ENCODE assay signal across 9 cellular contexts in the genomic region with DNA sequence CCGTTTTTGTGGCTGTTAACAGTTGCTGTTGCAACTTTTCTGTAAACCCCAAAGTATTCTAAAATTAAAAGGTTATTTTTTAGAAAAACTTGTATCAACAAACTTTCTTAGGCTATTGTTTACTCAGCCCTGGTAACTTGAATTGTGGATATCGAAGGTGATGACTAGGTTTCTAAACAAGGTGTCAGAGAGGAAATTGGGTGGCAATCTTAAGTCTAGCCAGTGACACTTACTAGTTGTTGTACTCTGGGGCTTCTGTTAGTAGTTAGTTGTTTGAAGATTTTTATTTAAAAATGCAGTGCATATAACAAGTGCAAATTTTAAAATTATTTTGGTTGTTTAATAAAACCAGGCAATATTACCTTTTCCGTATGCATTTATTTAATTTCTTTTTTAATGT. TPM values are rescaled to one million over a fixed set of nuclear protein-coding genes. Genes with fewer than 3 reads are reported as not detected.
DNase-seq lines count a peak whose midpoint lies in the region; ATAC-seq and TF ChIP-seq lines count a peak whose summit lies in the region.
"Had no signal": no experiment of that assay in that cellular context is flagged by ENCODE, and none has a peak within 500 bp of the region (broad histone marks: within the 10 kb centered on the region; RNA-seq: fewer than 3 reads in every experiment).

No MANE protein-coding gene starts in this region.

- peaks cover 11% of the 10 kb centered on the region for H3K27me3 Mint-ChIP-seq in brain
- no peaks in the 10 kb centered on the region for H3K27me3 Mint-ChIP-seq in natural killer cell treated with Interleukin-12 subunit alpha and Interleukin-12 subunit beta and Interleukin-15 and Interleukin-18, amount 100 ng/mL, for 72 hours

- H3K27me3 ChIP-seq in MG63, result no peaks in the 10 kb centered on the region
- H3K27me3 ChIP-seq: upper lobe of left lung had no signal

- peaks cover 14% of the 10 kb centered on the region for H3K36me3 ChIP-seq in MG63
- H3K36me3 ChIP-seq: upper lobe of left lung had no signal

- peak overlapping the region; percentile 95 to 99 (median 98) for H3K4me3 Mint-ChIP-seq in brain
- H3K4me3 Mint-ChIP-seq in natural killer cell treated with Interleukin-12 subunit alpha and Interleukin-12 subunit beta and Interleukin-15 and Interleukin-18, amount 100 ng/mL, for 72 hours, result peak overlapping the region; percentile 98

- no peak for ATAC-seq in natural killer cell treated with Interleukin-12 subunit alpha and Interleukin-12 subunit beta and Interleukin-15 and Interleukin-18, amount 100 ng/mL, for 72 hours
- no peak for ATAC-seq in left colon

- no peak for TF ChIP-seq CTCF in brain (conservative IDR thresholded peaks at IDR 0.05)

- intact Hi-C loops in left colon (cut with DNase I, micrococcal nuclease), result no loop called here

- H3K27ac Mint-ChIP-seq in brain, result peak overlapping the region; percentile 18 to 100 (median 98)
- peak overlapping the region; percentile 97 to 100 for H3K27ac Mint-ChIP-seq in natural killer cell treated with Interleukin-12 subunit alpha and Interleukin-12 subunit beta and Interleukin-15 and Interleukin-18, amount 100 ng/mL, for 72 hours

- peaks cover 61% of the 10 kb centered on the region for H3K4me1 Mint-ChIP-seq in brain
- peaks cover 27 to 47% of the 10 kb centered on the region in 2 donors for H3K4me1 Mint-ChIP-seq in natural killer cell treated with Interleukin-12 subunit alpha and Interleukin-12 subunit beta and Interleukin-15 and Interleukin-18, amount 100 ng/mL, for 72 hours (ENCODE audit: low read depth in 2 of 2)

- DNase-seq in EH (ENCODE audit: low read depth), result peak; percentile 7
- DNase-seq in MG63, result no peak
- no peak for DNase-seq in natural killer cell treated with Interleukin-12 subunit alpha and Interleukin-12 subunit beta and Interleukin-15 and Interleukin-18, amount 100 ng/mL, for 72 hours (ENCODE audit: low spot score)
- no peak for DNase-seq in left colon
- DNase-seq in cerebellar nuclear complex (lab: John Stamatoyannopoulos, UW), result no peak
- no peak for DNase-seq in midbrain (lab: John Stamatoyannopoulos, UW)
- DNase-seq in NCI-H748 (lab: John Stamatoyannopoulos, UW; ENCODE audit: unreplicated experiment), result no peak
- DNase-seq: upper lobe of left lung had no signal

- peaks cover 21% of the 10 kb centered on the region for H3K36me3 Mint-ChIP-seq in brain
- H3K36me3 Mint-ChIP-seq in natural killer cell treated with Interleukin-12 subunit alpha and Interleukin-12 subunit beta and Interleukin-15 and Interleukin-18, amount 100 ng/mL, for 72 hours, result no peaks in the 10 kb centered on the region

- peak overlapping the region; percentile 88 for H3K4me3 ChIP-seq in MG63

- H3K9me3 Mint-ChIP-seq in brain, result peaks cover 4 to 16% (median 9%) of the 10 kb centered on the region in 5 experiments
- H3K9me3 Mint-ChIP-seq in natural killer cell treated with Interleukin-12 subunit alpha and Interleukin-12 subunit beta and Interleukin-15 and Interleukin-18, amount 100 ng/mL, for 72 hours, result no peaks in the 10 kb centered on the region

- no peaks in the 10 kb centered on the region for H3K9me3 ChIP-seq in MG63
- H3K9me3 ChIP-seq: upper lobe of left lung had no signal

RNA-seq across cellular contexts. Expression of a gene that starts 1.3 kb away (rescaled TPM):
- total RNA-seq in MG63 (2014; rRNA removed; shearing (Covaris generic); ENCODE audit: low replicate concordance), result 19.5 and 26.3 TPM in 2 replicates
- 11.4 TPM for polyA plus RNA-seq in brain (ENCODE audit: insufficient read depth, low read depth, low replicate concordance)
- 10 to 100 TPM; 25.6 to 42.2 TPM for total RNA-seq in natural killer cell treated with Interleukin-12 subunit alpha and Interleukin-12 subunit beta and Interleukin-15 and Interleukin-18, amount 100 ng/mL, for 72 hours
- total RNA-seq in left colon, result 1 to 10 TPM; 3.5 to 8.6 TPM

RNA-seq across cellular contexts. Expression of a gene that starts 20.3 kb away (rescaled TPM):
- total RNA-seq in MG63 (2014; rRNA removed; shearing (Covaris generic); ENCODE audit: low replicate concordance), result 27.1 and 30.4 TPM in 2 replicates
- polyA plus RNA-seq in brain (ENCODE audit: insufficient read depth, low read depth, low replicate concordance), result 5.6 TPM
- total RNA-seq in natural killer cell treated with Interleukin-12 subunit alpha and Interleukin-12 subunit beta and Interleukin-15 and Interleukin-18, amount 100 ng/mL, for 72 hours, result 10 to 100 TPM; 41.4 to 52.8 TPM
- total RNA-seq in left colon, result 10 to 100 TPM; 40.4 to 43.5 TPM
